In the genomic region with DNA sequence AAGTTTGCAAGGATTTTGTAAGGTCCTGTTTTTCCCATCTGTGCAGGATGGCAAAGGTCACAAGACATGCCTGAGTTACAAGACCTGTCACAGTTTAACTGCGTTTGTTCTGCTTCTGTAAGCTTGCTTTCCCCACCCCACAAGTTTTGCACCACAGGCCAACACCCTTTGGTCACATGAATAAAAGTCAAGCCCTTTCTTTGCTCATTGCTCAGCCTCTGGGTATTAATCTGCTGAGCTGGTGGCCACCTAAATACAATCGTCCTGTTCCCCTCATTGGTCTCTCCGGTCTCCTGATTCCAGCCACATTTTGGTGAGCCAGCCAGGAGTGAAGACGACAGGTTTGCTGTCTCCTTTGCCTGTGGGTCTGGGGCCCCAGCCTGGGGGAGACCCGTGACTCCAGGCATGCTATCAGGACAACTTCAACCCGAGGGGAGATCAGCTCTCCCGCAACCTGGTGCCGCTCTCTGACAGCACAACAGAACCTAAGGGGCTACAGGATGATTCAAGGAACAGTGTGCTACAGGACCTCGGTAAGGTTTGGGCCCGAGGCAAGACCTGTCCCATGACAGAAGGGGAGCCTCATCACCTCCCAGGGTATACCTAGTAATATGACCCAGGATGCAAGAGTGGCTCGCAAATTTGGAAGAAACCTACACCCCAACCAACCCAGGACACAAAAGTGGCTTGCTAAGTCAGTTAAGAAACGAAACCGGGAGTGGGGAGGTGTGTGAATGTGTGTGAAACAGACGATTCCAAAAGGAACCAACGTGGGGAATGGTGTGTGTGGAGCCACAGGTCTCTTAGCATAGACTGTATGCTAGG, we compare ENCODE assay signal across 8 cellular contexts.
A peak's percentile ranks its signal among the peaks of the same experiment; 100 is the strongest.
DNase-seq lines count a peak whose midpoint lies in the region; ATAC-seq and TF ChIP-seq lines count a peak whose summit lies in the region.

No MANE protein-coding gene starts in this region.

- no peak overlapping the region for H3K27ac Mint-ChIP-seq in Calu3 (ENCODE audit: unreplicated experiment)

- DNase-seq in GM03348 (ENCODE audit: low spot score) (peak; percentile 6), mucosa of descending colon (peak in 2 of 3 donors; percentile 43 to 51), Calu3 (no peak), SIG-M5 (lab: John Stamatoyannopoulos, UW) (no peak), NCI-H2227 treated with DMSO at 0.1 percent for 48 hours (lab: John Stamatoyannopoulos, UW) (no peak), T-helper 9 cell (no peak)
- DNase-seq in activated naive CD4-positive, alpha-beta T cell treated with Interleukin-2 at 50 U/mL for 16 hours, result peak; percentile 2

- H3K9me3 Mint-ChIP-seq in Calu3 (ENCODE audit: low read depth, unreplicated experiment), result no peaks in the 10 kb centered on the region

- H3K36me3 Mint-ChIP-seq in Calu3 (ENCODE audit: insufficient read depth, unreplicated experiment), result no peaks in the 10 kb centered on the region

- peaks cover 21% of the 10 kb centered on the region for H3K4me1 ChIP-seq in mucosa of descending colon (ENCODE audit: low read depth)

- no peaks in the 10 kb centered on the region for H3K4me1 Mint-ChIP-seq in Calu3 (ENCODE audit: low read depth, unreplicated experiment)

- no peak overlapping the region for H3K4me3 Mint-ChIP-seq in Calu3 (ENCODE audit: low read depth, unreplicated experiment)

- H3K9me3 ChIP-seq in mucosa of descending colon, result no peaks in the 10 kb centered on the region

- CTCF ChIA-PET in Calu3 (lab: Charles Lee), result no interaction called here

- intact Hi-C loops in mucosa of descending colon (cut with DNase I, micrococcal nuclease), result no loop called here
- intact Hi-C loops in Calu3 (cut with micrococcal nuclease; ENCODE audit: unreplicated experiment), result no loop called here

- no peaks in the 10 kb centered on the region for H3K27me3 Mint-ChIP-seq in Calu3 (ENCODE audit: unreplicated experiment)

- no TSS peak for BruUV-seq in Calu3 (replicated peaks; lab: Mats Ljungman, UMichigan)

- peak; percentile 43 for ATAC-seq in HG03196 (IDR thresholded peaks at IDR 0.05; ENCODE audit: unreplicated experiment)
- ATAC-seq in mucosa of descending colon, result no peak

- no peaks in the 10 kb centered on the region for H3K36me3 ChIP-seq in mucosa of descending colon (ENCODE audit: low read depth)

- peak overlapping the region; percentile 14 for H3K4me3 ChIP-seq in mucosa of descending colon

- no peak for TF ChIP-seq CTCF in mucosa of descending colon (IDR thresholded peaks at IDR 0.05)
- no peak for TF ChIP-seq CTCF in Calu3 (IDR thresholded peaks at IDR 0.05; ENCODE audit: unreplicated experiment)

Comparison
In these comparisons a context has a peak if more than half of its experiments do, and no peak if none do; other contexts are left out.
1. DNase-seq: peak in GM03348 (single experiment), activated naive CD4-positive, alpha-beta T cell treated with Interleukin-2 at 50 U/mL for 16 hours (single experiment) and mucosa of descending colon (2 of 3); none in Calu3 (single experiment), SIG-M5 (single experiment), NCI-H2227 treated with DMSO at 0.1 percent for 48 hours (single experiment) and T-helper 9 cell (single experiment).